14 cellular contexts compared by ENCODE assay signal in genomic region chr22:30296851-30297250, GRCh38. TPM values are rescaled to one million over a fixed set of nuclear protein-coding genes. Genes with fewer than 3 reads are reported as not detected.
DNase-seq lines count a peak whose midpoint lies in the region; ATAC-seq and TF ChIP-seq lines count a peak whose summit lies in the region.
"Had no signal": no experiment of that assay in that cellular context is flagged by ENCODE, and none has a peak within 500 bp of the region (broad histone marks: within the 10 kb centered on the region; RNA-seq: fewer than 3 reads in every experiment).

No MANE protein-coding gene starts in this region.

- DNase-seq in right cardiac atrium (peak in 2 of 3 donors; percentile 3 to 23), right atrium auricular region (ENCODE audit: low spot score) (no peak), left lung (no peak), NCI-H774 (lab: John Stamatoyannopoulos, UW) (no peak), BE2C (no peak), NCI-H526 treated with DMSO at 0.1 percent for 48 hours (lab: John Stamatoyannopoulos, UW) (no peak)
- DNase-seq: DMS79 treated with DMSO at 0.1 percent for 48 hours; dorsolateral prefrontal cortex; posterior cingulate gyrus; RPMI8226; stimulated activated CD4-positive, alpha-beta T cell treated with anti-CD3 and anti-CD28 coated beads, Interleukin-12 subunit alpha, Interleukin-12 subunit beta, amount 100 ng/mL, for 4 hours had no signal

- no peak for TF ChIP-seq CTCF in right atrium auricular region (IDR thresholded peaks at IDR 0.05)
- TF ChIP-seq CTCF in VCaP (conservative IDR thresholded peaks at IDR 0.05) = no peak
- TF ChIP-seq CTCF in left lung (IDR thresholded peaks at IDR 0.05) = no peak
- TF ChIP-seq CTCF in BE2C (IDR thresholded peaks at IDR 0.05; ENCODE audit: low read depth, low read length) = no peak

- no peaks in the 10 kb centered on the region for H3K9me3 ChIP-seq in right cardiac atrium (ENCODE audit: control insufficient read depth, low read length)
- no peaks in the 10 kb centered on the region for H3K9me3 ChIP-seq in right atrium auricular region
- no peaks in the 10 kb centered on the region for H3K9me3 ChIP-seq in left lung
- H3K9me3 ChIP-seq in BE2C = no peaks in the 10 kb centered on the region

- H3K4me1 ChIP-seq in right cardiac atrium (ENCODE audit: control insufficient read depth, insufficient read depth, low read length) = peaks cover 9% of the 10 kb centered on the region
- H3K4me1 ChIP-seq in right atrium auricular region = peaks cover 0 to 24% of the 10 kb centered on the region in 2 donors
- peaks cover 23 to 49% of the 10 kb centered on the region in 2 donors for H3K4me1 ChIP-seq in left lung
- peaks cover 9% of the 10 kb centered on the region for H3K4me1 ChIP-seq in BE2C

- WGBS in right cardiac atrium = 89% methylated on average over 4 of the region's 4 CpGs

- intact Hi-C loops in right cardiac atrium (cut with DNase I) (no loop called here), left lung (cut with DNase I) (no loop called here)

- H3K36me3 ChIP-seq in right atrium auricular region (peaks cover 80% of the 10 kb centered on the region), left lung (peaks cover 0 to 92% of the 10 kb centered on the region in 2 donors), BE2C (no peaks in the 10 kb centered on the region)

- no peaks in the 10 kb centered on the region for H3K27me3 ChIP-seq in right cardiac atrium (ENCODE audit: control insufficient read depth, insufficient read depth)
- H3K27me3 ChIP-seq in right atrium auricular region = no peaks in the 10 kb centered on the region
- no peaks in the 10 kb centered on the region for H3K27me3 ChIP-seq in left lung
- H3K27me3 ChIP-seq in BE2C = no peaks in the 10 kb centered on the region
- H3K27me3 ChIP-seq: dorsolateral prefrontal cortex had no signal

- H3K4me3 ChIP-seq in right cardiac atrium (ENCODE audit: low read length) (no peak overlapping the region), right atrium auricular region (no peak overlapping the region), left lung (no peak overlapping the region), BE2C (ENCODE audit: low read depth, low read length) (no peak overlapping the region)
- H3K4me3 ChIP-seq: dorsolateral prefrontal cortex had no signal

- H3K27ac ChIP-seq in right cardiac atrium (ENCODE audit: low read length) = no peak overlapping the region
- no peak overlapping the region for H3K27ac ChIP-seq in right atrium auricular region
- H3K27ac ChIP-seq in VCaP = peak overlapping the region; percentile 97
- peak overlapping the region; percentile 26 to 45 for H3K27ac ChIP-seq in left lung

- ATAC-seq in right cardiac atrium (no peak), left lung (peak; percentile 36)
- ATAC-seq: left lobe of liver had no signal

RNA-seq across cellular contexts. Expression of gene CASTOR1, which starts 7.5 kb away (rescaled TPM):
- total RNA-seq in right cardiac atrium = 1 to 10 TPM; 7.0 to 9.0 (median 7.4) TPM
- polyA plus RNA-seq in right cardiac atrium = 6.4 TPM
- 10 to 100 TPM in 1 of 2 donors, 1 to 10 TPM in 1; 8.1 to 12.5 TPM for total RNA-seq in right atrium auricular region
- total RNA-seq in left lung = 10 to 100 TPM; 12.4 to 12.8 TPM
- 3.8 TPM for polyA plus RNA-seq in BE2C (2012; ENCODE audit: insufficient read depth, insufficient read length, low read depth)

RNA-seq across cellular contexts. Expression of gene TBC1D10A, which starts 29.9 kb away (rescaled TPM):
- total RNA-seq in right cardiac atrium (1 to 10 TPM; 5.6 to 9.1 (median 8.5) TPM), right atrium auricular region (1 to 10 TPM; 5.9 to 9.3 TPM), left lung (10 to 100 TPM; 21.7 to 25.4 TPM)
- 5.4 TPM for polyA plus RNA-seq in right cardiac atrium
- polyA plus RNA-seq in BE2C (2012; ENCODE audit: insufficient read depth, insufficient read length, low read depth) = 2.9 TPM

RNA-seq across cellular contexts. Expression of gene OSM, which starts 30.2 kb away (rescaled TPM):
- total RNA-seq in right cardiac atrium (1 to 10 TPM in 1 of 4 donors, under 1 TPM in 3; 0.17 to 1.5 (median 0.26) TPM), right atrium auricular region (1 to 10 TPM in 1 of 2 donors, under 1 TPM in 1; 0.63 to 1.6 TPM), left lung (1 to 10 TPM; 4.8 to 6.3 TPM)
- 0.81 TPM for polyA plus RNA-seq in right cardiac atrium
- not detected for polyA plus RNA-seq in BE2C (2012; ENCODE audit: insufficient read depth, insufficient read length, low read depth)
- polyA plus RNA-seq: BJ had no signal

RNA-seq across cellular contexts. Expression of gene LIF, which starts 50.3 kb away (rescaled TPM):
- total RNA-seq in right cardiac atrium (1 to 10 TPM in 1 of 4 donors, under 1 TPM in 3; 0.09 to 3.7 (median 0.43) TPM), right atrium auricular region (1 to 10 TPM in 1 of 2 donors, under 1 TPM in 1; 0.79 to 8.9 TPM), left lung (10 to 100 TPM in 1 of 2 donors, 1 to 10 TPM in 1; 8.1 to 10.7 TPM)
- polyA plus RNA-seq in right cardiac atrium = 0.54 TPM
- polyA plus RNA-seq in BE2C (2012; ENCODE audit: insufficient read depth, insufficient read length, low read depth) = 1.8 TPM

RNA-seq across cellular contexts. Expression of gene SF3A1, which starts 59.8 kb away (rescaled TPM):
- total RNA-seq in right cardiac atrium (100 to 1,000 TPM; 105 to 110 (median 108) TPM), right atrium auricular region (10 to 100 TPM; 52.3 to 81.1 TPM), left lung (100 to 1,000 TPM; 133 to 146 TPM)
- polyA plus RNA-seq in right cardiac atrium = 16.2 TPM
- polyA plus RNA-seq in BE2C (2012; ENCODE audit: insufficient read depth, insufficient read length, low read depth) = 394 TPM

Comparison
In these comparisons a context has a peak if more than half of its experiments do, and no peak if none do; other contexts are left out.
1. DNase-seq: peak in right cardiac atrium (2 of 3); none in right atrium auricular region (single experiment), left lung (0 of 2), NCI-H774 (single experiment), BE2C (single experiment) and NCI-H526 treated with DMSO at 0.1 percent for 48 hours (single experiment).
2. H3K27ac ChIP-seq: peak in VCaP (single experiment) and left lung (2 of 2); none in right cardiac atrium (single experiment) and right atrium auricular region (0 of 2).